ENCODE assay signal across 7 cellular contexts in genomic region chr10:17062493-17063487, GRCh38.
DNase-seq lines count a peak whose midpoint lies in the region; ATAC-seq, FAIRE-seq and TF ChIP-seq lines count a peak whose summit lies in the region.

No MANE protein-coding gene starts in this region.

- no peaks in the 10 kb centered on the region for H3K36me3 ChIP-seq in colonic mucosa
- H3K36me3 ChIP-seq in lower lobe of right lung = no peaks in the 10 kb centered on the region
- H3K36me3 ChIP-seq in urinary bladder (ENCODE audit: insufficient read depth) = no peaks in the 10 kb centered on the region

- H3K27ac ChIP-seq in colonic mucosa = peak overlapping the region; percentile 29
- peak overlapping the region; percentile 28 for H3K27ac ChIP-seq in lower lobe of right lung
- H3K27ac ChIP-seq in urinary bladder (ENCODE audit: low read depth) = peak overlapping the region; percentile 14

- H3K27me3 ChIP-seq in colonic mucosa (no peaks in the 10 kb centered on the region), lower lobe of right lung (ENCODE audit: low read depth) (no peaks in the 10 kb centered on the region)

- no peak overlapping the region for H3K9ac ChIP-seq in colonic mucosa (ENCODE audit: low read depth in 2 of 2, low read length in 2 of 2)

- no peak for TF ChIP-seq CTCF in colonic mucosa (IDR thresholded peaks at IDR 0.05)
- TF ChIP-seq CTCF in lower lobe of right lung (IDR thresholded peaks at IDR 0.05) = no peak

- FAIRE-seq in GM19239 (lab: Jason Lieb, UNC) = no peak

- ATAC-seq in lower lobe of right lung = peak; percentile 59 to 61

- intact Hi-C loops in colonic mucosa (cut with DNase I) = no loop called here
- intact Hi-C loops in lower lobe of right lung (cut with DNase I) = no loop called here

- peak; percentile 67 for DNase-seq in Jurkat, Clone E6-1 (ENCODE audit: low read depth, low spot score)
- DNase-seq in colonic mucosa = no peak
- no peak for DNase-seq in lower lobe of right lung
- DNase-seq in NOMO-1 treated with dmso at 0.1 percent for 144 hours (lab: John Stamatoyannopoulos, UW; ENCODE audit: unreplicated experiment) = no peak
- DNase-seq in GM19239 (ENCODE audit: insufficient read length, low spot score) = no peak
- no peak for DNase-seq in NK-92 treated with Interleukin-12 subunit alpha and Interleukin-12 subunit beta, amount 100 ng/mL, for 24 hours (lab: John Stamatoyannopoulos, UW)

- no peak overlapping the region for H3K4me3 ChIP-seq in Jurkat, Clone E6-1 (ENCODE audit: low read length)
- H3K4me3 ChIP-seq in colonic mucosa (no peak overlapping the region), lower lobe of right lung (no peak overlapping the region), urinary bladder (ENCODE audit: low read depth, low read length) (no peak overlapping the region)

- no peaks in the 10 kb centered on the region for H3K4me1 ChIP-seq in colonic mucosa
- H3K4me1 ChIP-seq in lower lobe of right lung = no peaks in the 10 kb centered on the region
- no peaks in the 10 kb centered on the region for H3K4me1 ChIP-seq in urinary bladder (ENCODE audit: insufficient read depth)

- 41% methylated on average over 9 of the region's 9 CpGs for WGBS in urinary bladder

- H3K9me3 ChIP-seq in colonic mucosa = no peaks in the 10 kb centered on the region
- no peaks in the 10 kb centered on the region for H3K9me3 ChIP-seq in lower lobe of right lung
